Comparison of ENCODE assay signal across 10 cellular contexts in genomic region chr1:206674745-206675175, GRCh38. TPM values are rescaled to one million over a fixed set of nuclear protein-coding genes. Genes with fewer than 3 reads are reported as not detected.
A peak's percentile ranks its signal among the peaks of the same experiment; 100 is the strongest.
DNase-seq lines count a peak whose midpoint lies in the region; ATAC-seq and TF ChIP-seq lines count a peak whose summit lies in the region.
"Had no signal": no experiment of that assay in that cellular context is flagged by ENCODE, and none has a peak within 500 bp of the region (broad histone marks: within the 10 kb centered on the region; RNA-seq: fewer than 3 reads in every experiment).

No MANE protein-coding gene starts in this region.

- RAD21 ChIA-PET in HCT116 (lab: Charles Lee; ENCODE audit: low non-redundant PET in 1 of 2, low total read pairs in 2 of 2, uncharacterized antibody in 2 of 2, unreplicated experiment in 2 of 2): no interaction called here

- POLR2A ChIA-PET in HCT116 (lab: Charles Lee): no interaction called here

- no peaks in the 10 kb centered on the region for H3K9me3 Mint-ChIP-seq in stimulated activated naive B cell treated with anti-CD40 and anti-IgM and Interleukin-4, amounts not matched to agents 10 μg/mL and 1 μg/mL and 100 μg/mL, for 72 hours
- no peaks in the 10 kb centered on the region for H3K9me3 Mint-ChIP-seq in progenitor cell of endocrine pancreas (ENCODE audit: low read depth)

- no peak overlapping the region for H3K9ac ChIP-seq in HCT116 (ENCODE audit: low read length)

- H3K4me3 ChIP-seq in HCT116 (replicated peaks in 1 of 2; ENCODE audit: low read depth in 1 of 2, low read length in 2 of 2) (no peak overlapping the region), hepatocyte (no peak overlapping the region)

- DNase-seq in HCT116 (ENCODE audit: low read depth, low spot score): no peak
- peak; percentile 100 for DNase-seq in amniotic epithelial cell (ENCODE audit: low read depth)
- peak; percentile 83 for DNase-seq in hepatocyte (ENCODE audit: low spot score)
- DNase-seq in stimulated activated naive B cell treated with anti-CD40 and anti-IgM and Interleukin-4, amounts not matched to agents 10 μg/mL and 1 μg/mL and 100 μg/mL, for 72 hours: no peak
- no peak for DNase-seq in stimulated activated naive CD4-positive, alpha-beta T cell treated with Interleukin-2 at 50 U/mL for 16 hours (lab: John Stamatoyannopoulos, UW)
- no peak for DNase-seq in progenitor cell of endocrine pancreas (ENCODE audit: low spot score, unreplicated experiment)
- DNase-seq: erythroblast had no signal

- H3K9me2 ChIP-seq in HCT116 (ENCODE audit: insufficient read depth) (no peaks in the 10 kb centered on the region), hepatocyte (replicated peaks; ENCODE audit: insufficient read depth) (no peaks in the 10 kb centered on the region)

- H3K27me3 ChIP-seq in HCT116 (ENCODE audit: insufficient read depth, low read length) (no peaks in the 10 kb centered on the region), hepatocyte (no peaks in the 10 kb centered on the region)

- ATAC-seq in HCT116 (0 out of 2 replicates have a peak, but pooled peaks have one; percentile 20), HG03565 (IDR thresholded peaks at IDR 0.05; ENCODE audit: unreplicated experiment) (no peak), HG03354 (IDR thresholded peaks at IDR 0.05; ENCODE audit: poor library complexity, severe bottlenecking, unreplicated experiment) (no peak)
- no peak for ATAC-seq in stimulated activated naive B cell treated with anti-CD40 and anti-IgM and Interleukin-4, amounts not matched to agents 10 μg/mL and 1 μg/mL and 100 μg/mL, for 72 hours (replicated peaks)

- H3K4me1 ChIP-seq in HCT116 (ENCODE audit: control insufficient read depth in 1 of 2, insufficient read depth in 2 of 2, low read length in 2 of 2): peaks cover 0 to 3% of the 10 kb centered on the region in 2 experiments; a peak in 1 of 4 replicates
- peaks cover 25% of the 10 kb centered on the region for H3K4me1 ChIP-seq in hepatocyte (ENCODE audit: insufficient read depth)

- BruUV-seq in HCT116 (replicated peaks; lab: Mats Ljungman, UMichigan): no TSS peak

- peak overlapping the region; percentile 25 for H3K27ac Mint-ChIP-seq in stimulated activated naive B cell treated with anti-CD40 and anti-IgM and Interleukin-4, amounts not matched to agents 10 μg/mL and 1 μg/mL and 100 μg/mL, for 72 hours
- no peak overlapping the region for H3K27ac Mint-ChIP-seq in progenitor cell of endocrine pancreas

- H3K4me1 Mint-ChIP-seq in stimulated activated naive B cell treated with anti-CD40 and anti-IgM and Interleukin-4, amounts not matched to agents 10 μg/mL and 1 μg/mL and 100 μg/mL, for 72 hours: peaks cover 25 to 37% of the 10 kb centered on the region in 2 donors
- H3K4me1 Mint-ChIP-seq in progenitor cell of endocrine pancreas (ENCODE audit: low read depth): no peaks in the 10 kb centered on the region

- H3K9me3 ChIP-seq in HCT116 (ENCODE audit: control insufficient read depth in 1 of 2, insufficient read depth in 1 of 2, low read depth in 1 of 2, low read length in 2 of 2) (no peaks in the 10 kb centered on the region), hepatocyte (ENCODE audit: low read depth) (no peaks in the 10 kb centered on the region)

- no peak for TF ChIP-seq POLR2A in HCT116 (IDR thresholded peaks at IDR 0.05; ENCODE audit: borderline replicate concordance, extremely low read depth, insufficient read depth, insufficient read length)

- H3K36me3 ChIP-seq in HCT116 (ENCODE audit: control insufficient read depth in 1 of 2, insufficient read depth in 2 of 2, low read length in 2 of 2) (no peaks in the 10 kb centered on the region), hepatocyte (replicated peaks; ENCODE audit: insufficient read depth, low read depth) (no peaks in the 10 kb centered on the region)

- 22% methylated on average over 1 of the region's 1 CpG for WGBS in hepatocyte (ENCODE audit: low lambda C conversion rate, missing lambda C conversion rate)

- TF ChIP-seq CTCF in HCT116 (IDR thresholded peaks at IDR 0.05 in 2 of 3, conservative IDR thresholded peaks at IDR 0.05 in 1 of 3; ENCODE audit: borderline replicate concordance in 1 of 3, insufficient read depth in 1 of 3, low read depth in 2 of 3, low read length in 2 of 3) (no peak), hepatocyte (IDR thresholded peaks at IDR 0.05; ENCODE audit: poor library complexity) (no peak), progenitor cell of endocrine pancreas (IDR thresholded peaks at IDR 0.05; ENCODE audit: unreplicated experiment) (no peak)

- H3K36me3 Mint-ChIP-seq in stimulated activated naive B cell treated with anti-CD40 and anti-IgM and Interleukin-4, amounts not matched to agents 10 μg/mL and 1 μg/mL and 100 μg/mL, for 72 hours: no peaks in the 10 kb centered on the region
- H3K36me3 Mint-ChIP-seq in progenitor cell of endocrine pancreas (ENCODE audit: insufficient read depth): no peaks in the 10 kb centered on the region

- H2AFZ ChIP-seq in HCT116 (ENCODE audit: low read depth, low read length, poor library complexity, severe bottlenecking): no peak overlapping the region
- H2AFZ ChIP-seq in hepatocyte: no peak overlapping the region

- no peaks in the 10 kb centered on the region for H3K79me2 ChIP-seq in HCT116 (ENCODE audit: insufficient read depth, low read length)
- H3K79me2 ChIP-seq in hepatocyte: no peaks in the 10 kb centered on the region

- CTCF ChIA-PET in HCT116 (lab: Charles Lee): interaction anchor here (1.0 to 3.4 kb wide), 2 partner anchors 11 to 17 kb away, joined by 3 to 21 read pairs; no protein-coding TSS in a partner anchor

- no peak overlapping the region for H3K4me3 Mint-ChIP-seq in stimulated activated naive B cell treated with anti-CD40 and anti-IgM and Interleukin-4, amounts not matched to agents 10 μg/mL and 1 μg/mL and 100 μg/mL, for 72 hours
- H3K4me3 Mint-ChIP-seq in progenitor cell of endocrine pancreas (ENCODE audit: low read depth): no peak overlapping the region

- H3K4me2 ChIP-seq in HCT116 (ENCODE audit: low read length): no peak overlapping the region
- no peak overlapping the region for H3K4me2 ChIP-seq in hepatocyte

- peaks cover 25 to 36% of the 10 kb centered on the region in 2 donors for H3K27me3 Mint-ChIP-seq in stimulated activated naive B cell treated with anti-CD40 and anti-IgM and Interleukin-4, amounts not matched to agents 10 μg/mL and 1 μg/mL and 100 μg/mL, for 72 hours
- peaks cover 12% of the 10 kb centered on the region for H3K27me3 Mint-ChIP-seq in progenitor cell of endocrine pancreas

- H4K20me1 ChIP-seq in HCT116 (ENCODE audit: insufficient read depth): no peaks in the 10 kb centered on the region
- no peaks in the 10 kb centered on the region for H4K20me1 ChIP-seq in hepatocyte (ENCODE audit: insufficient read depth, poor library complexity, severe bottlenecking)

- intact Hi-C loops in HCT116 (cut with micrococcal nuclease): no loop called here

- no peak for TF ChIP-seq RAD21 in HCT116 (IDR thresholded peaks at IDR 0.05; ENCODE audit: low read depth)

- H3K27ac ChIP-seq in HCT116 (ENCODE audit: low read depth, low read length): no peak overlapping the region
- peak overlapping the region; percentile 77 for H3K27ac ChIP-seq in hepatocyte
- H3K27ac ChIP-seq: VCaP had no signal

TF ChIP-seq in HCT116, 20 proteins besides CTCF, POLR2A, EP300 and RAD21 (continues in another document):
- no peak for TF ChIP-seq ZNF274 (IDR thresholded peaks at IDR 0.05; ENCODE audit: low read depth, low read length)
- TF ChIP-seq ELF1 (IDR thresholded peaks at IDR 0.05; ENCODE audit: borderline replicate concordance, low read depth): no peak
- TF ChIP-seq TCF7L2 (IDR thresholded peaks at IDR 0.05; ENCODE audit: borderline replicate concordance, extremely low read depth, insufficient read depth, insufficient read length): no peak
- no peak for TF ChIP-seq SP1 (IDR thresholded peaks at IDR 0.05; ENCODE audit: low read depth)
- TF ChIP-seq EZH2 (IDR thresholded peaks at IDR 0.05): no peak
- no peak for TF ChIP-seq POLR2AphosphoS5 (IDR thresholded peaks at IDR 0.05; ENCODE audit: low read depth, low read length)
- TF ChIP-seq CBX3 (IDR thresholded peaks at IDR 0.05; ENCODE audit: low read depth): no peak
- TF ChIP-seq FOSL1 (IDR thresholded peaks at IDR 0.05; ENCODE audit: low read depth): no peak
- TF ChIP-seq EZH2phosphoT487 (IDR thresholded peaks at IDR 0.05; ENCODE audit: borderline replicate concordance): no peak
- no peak for TF ChIP-seq JUND (IDR thresholded peaks at IDR 0.05)
- TF ChIP-seq SIN3A (IDR thresholded peaks at IDR 0.05; ENCODE audit: low read depth): no peak
- no peak for TF ChIP-seq ZBTB33 (IDR thresholded peaks at IDR 0.05; ENCODE audit: extremely low read depth, insufficient replicate concordance, low read length)

RNA-seq across cellular contexts. Expression of gene MAPKAPK2, which starts 9.9 kb away (rescaled TPM):
- total RNA-seq in HCT116 (2021; ENCODE audit: unreplicated experiment): 51.1 TPM
- polyA plus RNA-seq in HCT116 (2012): 37.4 and 38.3 TPM in 2 replicates
- 38.9 and 39.4 TPM in 2 replicates for total RNA-seq in hepatocyte
- polyA plus RNA-seq in hepatocyte: 12.8 and 13.3 TPM in 2 replicates
- total RNA-seq in progenitor cell of endocrine pancreas: 60.8 and 64.9 TPM in 2 replicates

RNA-seq across cellular contexts. Expression of gene DYRK3, which starts 39.4 kb away (rescaled TPM):
- total RNA-seq in HCT116 (2021; ENCODE audit: unreplicated experiment) (7.1 TPM), hepatocyte (4.6 and 6.2 TPM in 2 replicates), progenitor cell of endocrine pancreas (8.4 and 9.1 TPM in 2 replicates)
- 2.5 and 3.1 TPM in 2 replicates for polyA plus RNA-seq in HCT116 (2012)
- 5.8 and 8.9 TPM in 2 replicates for polyA plus RNA-seq in hepatocyte

Comparison
In these comparisons a context has a peak if more than half of its experiments do, and no peak if none do; other contexts are left out.
1. DNase-seq: peak in amniotic epithelial cell (single experiment) and hepatocyte (single experiment); none in HCT116 (single experiment), stimulated activated naive B cell treated with anti-CD40 and anti-IgM and Interleukin-4, amounts not matched to agents 10 μg/mL and 1 μg/mL and 100 μg/mL, for 72 hours (single experiment), stimulated activated naive CD4-positive, alpha-beta T cell treated with Interleukin-2 at 50 U/mL for 16 hours (single experiment) and progenitor cell of endocrine pancreas (single experiment).